13 cellular contexts compared by ENCODE assay signal in the genomic region with DNA sequence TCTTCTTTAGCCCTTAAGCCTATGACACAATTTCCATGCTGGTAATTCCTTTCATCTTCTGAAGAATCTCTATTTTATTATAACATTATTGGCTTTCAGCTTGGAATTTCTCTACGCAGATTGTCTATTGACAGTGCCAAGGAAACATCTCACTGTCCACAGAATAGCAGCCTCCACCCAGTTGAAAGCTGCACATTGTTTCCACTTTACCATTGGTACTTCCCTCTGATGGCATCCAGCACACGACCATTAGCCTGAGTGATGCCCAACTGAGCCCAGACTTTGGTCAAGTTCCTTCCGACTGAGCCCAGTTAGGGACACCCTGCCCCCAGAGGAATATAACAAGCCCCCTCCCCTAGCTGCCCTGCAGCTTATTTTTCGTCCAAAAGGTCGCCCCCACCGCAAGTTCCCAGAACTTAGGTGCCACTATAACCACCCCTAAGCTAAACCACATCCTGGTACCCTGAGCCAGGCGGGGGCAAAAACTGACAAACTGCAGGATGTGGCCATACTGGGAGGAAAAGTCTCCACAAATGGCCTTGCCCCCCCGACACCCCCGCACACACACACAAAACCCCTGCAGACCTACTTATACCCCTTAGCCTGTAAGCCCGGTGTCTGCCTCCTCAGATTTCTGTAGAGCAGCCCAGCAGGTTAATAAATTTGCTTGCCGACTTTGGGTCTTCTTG. TPM values are rescaled to one million over a fixed set of nuclear protein-coding genes. Genes with fewer than 3 reads are reported as not detected.
DNase-seq lines count a peak whose midpoint lies in the region; ATAC-seq and TF ChIP-seq lines count a peak whose summit lies in the region.
"Had no signal": no experiment of that assay in that cellular context is flagged by ENCODE, and none has a peak within 500 bp of the region (broad histone marks: within the 10 kb centered on the region; RNA-seq: fewer than 3 reads in every experiment).

No MANE protein-coding gene starts in this region.

- H3K9me3 Mint-ChIP-seq in T-cell: peaks cover 0 to 9% (median under 1%) of the 10 kb centered on the region in 3 donors
- peaks cover 8% of the 10 kb centered on the region for H3K9me3 Mint-ChIP-seq in activated naive CD4-positive, alpha-beta T cell treated with anti-CD3 and anti-CD28 coated beads, Interleukin-2, amount 50 U/mL, for 24 hours
- H3K9me3 Mint-ChIP-seq: GM23338 had no signal

- intact Hi-C loops in spleen (cut with DNase I; ENCODE audit: low total_unique reads): loop anchor here (10.0 kb wide), 1 partner anchor 55 kb away; no protein-coding TSS in a partner anchor

- peak overlapping the region; percentile 90 to 91 for H3K27ac Mint-ChIP-seq in T-cell
- peak overlapping the region; percentile 84 for H3K27ac Mint-ChIP-seq in activated naive CD4-positive, alpha-beta T cell treated with anti-CD3 and anti-CD28 coated beads, Interleukin-2, amount 50 U/mL, for 24 hours
- H3K27ac Mint-ChIP-seq: GM23338 had no signal

- no peak for TF ChIP-seq POLR2A in spleen (IDR thresholded peaks at IDR 0.05)

- no peaks in the 10 kb centered on the region for H3K27me3 ChIP-seq in spleen (replicated peaks in 1 of 7)
- H3K27me3 ChIP-seq: right atrium auricular region had no signal

- peak overlapping the region in 6 of 8 donors; percentile 2 to 72 (median 61) for H3K27ac ChIP-seq in spleen
- H3K27ac ChIP-seq: right atrium auricular region had no signal

- peak overlapping the region; percentile 9 for H3K4me3 ChIP-seq in Jurkat, Clone E6-1 (ENCODE audit: low read length)
- H3K4me3 ChIP-seq in spleen: peak overlapping the region in 1 of 8 donors; percentile 32
- H3K4me3 ChIP-seq: GM23338, right atrium auricular region had no signal

- POLR2A ChIA-PET in T-cell (lab: Charles Lee): interaction anchor here (0.5 to 1.5 kb wide), 4 partner anchors 13 to 229 kb away, joined by 3 to 7 read pairs (median 4); a partner anchor contains a TSS

- DNase-seq in Jurkat, Clone E6-1 (ENCODE audit: low read depth, low spot score): peak; percentile 88
- DNase-seq in T-cell (peak in 31 of 34 experiments; percentile 8 to 60 (median 43)), spleen (peak; percentile 81), HT-29 (ENCODE audit: low spot score) (no peak), kidney glomerular epithelial cell (lab: John Stamatoyannopoulos, UW) (no peak)
- DNase-seq: effector CD4-positive, alpha-beta T cell; head of caudate nucleus; NCI-H2029 treated with DMSO at 0.1 percent for 48 hours had no signal

- peaks cover 61 to 66% (median 62%) of the 10 kb centered on the region in 3 donors for H3K4me1 Mint-ChIP-seq in T-cell
- peaks cover 73% of the 10 kb centered on the region for H3K4me1 Mint-ChIP-seq in activated naive CD4-positive, alpha-beta T cell treated with anti-CD3 and anti-CD28 coated beads, Interleukin-2, amount 50 U/mL, for 24 hours

- peaks cover 12 to 81% (median 44%) of the 10 kb centered on the region in 6 donors for H3K4me1 ChIP-seq in spleen

- TF ChIP-seq CTCF in spleen (IDR thresholded peaks at IDR 0.05 in 8 of 11, conservative IDR thresholded peaks at IDR 0.05 in 3 of 11): no peak

- H3K36me3 ChIP-seq in spleen: peaks cover 0 to 54% (median 12%) of the 10 kb centered on the region in 6 donors
- H3K36me3 ChIP-seq: right atrium auricular region had no signal

- WGBS in spleen, 5 donors: 14 to 56% (median 32%) methylated on average over 11 of the region's 11 CpGs

- peaks cover 0 to 5% (median 0%) of the 10 kb centered on the region in 8 donors for H3K9me3 ChIP-seq in spleen
- H3K9me3 ChIP-seq: right atrium auricular region had no signal

- peak overlapping the region; percentile 40 to 70 (median 59) for H3K4me3 Mint-ChIP-seq in T-cell
- peak overlapping the region; percentile 73 for H3K4me3 Mint-ChIP-seq in activated naive CD4-positive, alpha-beta T cell treated with anti-CD3 and anti-CD28 coated beads, Interleukin-2, amount 50 U/mL, for 24 hours
- H3K4me3 Mint-ChIP-seq: GM23338 had no signal

- H3K27me3 Mint-ChIP-seq in T-cell: no peaks in the 10 kb centered on the region
- no peaks in the 10 kb centered on the region for H3K27me3 Mint-ChIP-seq in activated naive CD4-positive, alpha-beta T cell treated with anti-CD3 and anti-CD28 coated beads, Interleukin-2, amount 50 U/mL, for 24 hours

- ATAC-seq in T-cell (replicated peaks in 1 of 4): peak; percentile 69 to 85 (median 82)
- ATAC-seq in GM18519 (IDR thresholded peaks at IDR 0.05; ENCODE audit: low FRiP score, unreplicated experiment): no peak
- ATAC-seq in GM18861 (IDR thresholded peaks at IDR 0.05; ENCODE audit: unreplicated experiment): no peak

- H3K36me3 Mint-ChIP-seq in T-cell: peaks cover 55% of the 10 kb centered on the region
- peaks cover 57% of the 10 kb centered on the region for H3K36me3 Mint-ChIP-seq in activated naive CD4-positive, alpha-beta T cell treated with anti-CD3 and anti-CD28 coated beads, Interleukin-2, amount 50 U/mL, for 24 hours

- CTCF ChIA-PET in T-cell (lab: Charles Lee): interaction anchor here (0.6 to 1.1 kb wide), 3 partner anchors 15 to 340 kb away, joined by 3 to 5 read pairs (median 3); no protein-coding TSS in a partner anchor

RNA-seq across cellular contexts. Expression of a gene that starts 13.2 kb away (rescaled TPM):
- polyA plus RNA-seq in Jurkat, Clone E6-1 (2012; ENCODE audit: insufficient read depth, insufficient read length): 3.3 TPM
- total RNA-seq in T-cell (100 to 1,000 TPM in 4 of 5 donors, 10 to 100 TPM in 1; 46.8 to 165 (median 116) TPM), spleen (10 to 100 TPM; 48.5 to 94.5 (median 53.2) TPM)
- polyA plus RNA-seq in spleen: 10 to 100 TPM; 11.3 to 16.8 (median 16.0) TPM
- 0.03 TPM in 1 of 2 replicates, not detected in the other for total RNA-seq in HT-29 (2014; rRNA removed; shearing (Covaris generic))
- total RNA-seq: GM23338 had no signal
- polyA plus RNA-seq: GM23338 had no signal

Comparison
In these comparisons a context has a peak if more than half of its experiments do, and no peak if none do; other contexts are left out.
1. DNase-seq: peak in Jurkat, Clone E6-1 (single experiment), T-cell (31 of 34) and spleen (single experiment); none in HT-29 (single experiment) and kidney glomerular epithelial cell (single experiment).
2. ATAC-seq: peak in T-cell (4 of 4); none in GM18519 (single experiment) and GM18861 (single experiment).
3. RNA of a gene that starts 13.2 kb away (total RNA-seq): 46.8 to 165 TPM in T-cell and 48.5 to 94.5 TPM in spleen; 0.03 TPM in HT-29; every median in the first group is over 10 times any median in the second.